ENCODE assay signal across 20 cellular contexts in the genomic region with DNA sequence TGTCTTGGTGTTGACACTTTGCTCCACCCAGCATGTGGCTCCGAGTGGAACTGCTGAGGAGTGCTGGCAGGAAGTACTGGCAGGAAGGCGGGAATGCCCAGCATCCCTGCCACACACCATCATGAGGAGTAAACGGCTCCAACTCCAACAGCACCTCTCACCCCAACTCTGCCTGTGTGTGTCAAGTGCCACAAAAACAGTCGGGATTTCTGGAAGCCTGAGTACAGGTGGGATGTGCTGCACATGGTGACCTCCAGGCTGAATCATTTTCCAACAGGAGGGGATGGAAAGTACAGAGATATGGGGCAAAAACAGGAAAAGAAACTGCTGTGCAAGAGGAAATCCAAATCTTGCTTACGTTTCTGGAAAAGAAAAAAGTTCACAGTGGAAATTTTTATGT.
"Had no signal": no experiment of that assay in that cellular context is flagged by ENCODE, and none has a peak within 500 bp of the region (broad histone marks: within the 10 kb centered on the region; RNA-seq: fewer than 3 reads in every experiment).

No MANE protein-coding gene starts in this region.

- H3K27ac ChIP-seq: body of pancreas, esophagus muscularis mucosa, heart right ventricle, neutrophil, parathyroid adenoma, VCaP had no signal

- H3K36me3 ChIP-seq: esophagus muscularis mucosa, heart right ventricle, neutrophil, thyroid gland had no signal

- H3K27me3 ChIP-seq: body of pancreas, esophagus muscularis mucosa, thyroid gland had no signal

- H3K4me1 ChIP-seq: body of pancreas, esophagus muscularis mucosa had no signal

- H3K9me3 ChIP-seq: body of pancreas, esophagus muscularis mucosa, heart right ventricle, mucosa of descending colon, neutrophil, thyroid gland had no signal

- ATAC-seq: activated T-helper 17 cell treated with anti-CD3 and anti-CD28 coated beads, Interleukin-2, amount 50 U/mL, for 72 hours; body of pancreas; heart right ventricle; mucosa of descending colon had no signal

- DNase-seq: activated CD4-positive, CD25-positive, alpha-beta regulatory T cell treated with anti-CD3 and anti-CD28 coated beads, Interleukin-2, amount 50 U/mL, for 72 hours; activated naive CD4-positive, alpha-beta T cell treated with Interleukin-2 at 50 U/mL for 16 hours; body of pancreas; caudate nucleus; effector CD4-positive, alpha-beta T cell; heart right ventricle; kidney glomerular epithelial cell; mesenchymal stem cell; mucosa of descending colon; naive B cell; stimulated activated CD8-positive, alpha-beta memory T cell treated with anti-CD3 and anti-CD28 coated beads, Interleukin-4, amount 100 ng/mL, for 48 hours; stimulated activated naive CD4-positive, alpha-beta T cell; SW 1271; T-helper 2 cell; thyroid gland had no signal

- H3K4me3 ChIP-seq: body of pancreas, esophagus muscularis mucosa, heart right ventricle, mucosa of descending colon, thyroid gland had no signal
